In the genomic region with DNA sequence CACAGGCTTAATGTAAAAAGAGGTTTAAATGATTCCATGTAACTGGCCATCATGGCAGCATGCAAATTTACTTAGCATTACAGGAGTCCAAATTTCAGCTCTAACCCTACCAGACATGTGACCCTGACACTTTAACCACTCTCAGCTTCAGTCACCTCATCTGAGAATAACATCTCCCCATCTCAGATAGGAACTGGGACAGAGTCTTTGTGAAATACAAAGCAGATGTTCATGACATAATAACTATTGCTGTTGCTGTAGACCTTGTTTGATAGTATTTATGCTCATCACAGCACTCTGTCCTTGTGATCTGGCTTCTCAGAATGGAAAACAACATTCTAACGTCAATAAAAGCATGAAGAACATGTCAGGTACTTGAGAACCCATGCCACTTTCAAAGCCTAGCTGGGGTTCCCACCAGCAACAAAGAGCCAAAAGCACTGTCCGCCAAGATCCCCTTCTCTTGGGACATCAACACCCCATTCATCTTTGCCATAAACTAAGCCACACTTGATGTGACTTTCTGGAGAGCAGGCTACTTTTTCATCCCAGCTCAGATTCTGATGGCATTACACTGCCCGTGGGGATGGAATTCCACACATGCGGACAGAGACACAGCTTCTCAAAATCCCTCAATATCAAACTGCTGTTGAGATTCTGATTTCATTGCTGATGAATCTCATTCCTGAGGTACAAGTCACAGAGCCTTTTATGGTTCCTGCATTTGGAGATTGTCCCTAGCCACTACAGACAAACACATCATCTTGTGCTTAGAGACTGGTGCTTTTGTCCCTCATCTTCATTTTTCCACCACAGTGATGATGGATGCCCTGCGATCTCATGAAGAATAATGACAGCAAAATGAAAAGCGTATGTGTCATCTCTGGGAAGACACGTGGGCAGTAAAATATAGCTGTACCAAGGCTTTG, we compare ENCODE assay signal across 7 cellular contexts.
DNase-seq lines count a peak whose midpoint lies in the region; ATAC-seq lines count a peak whose summit lies in the region.

No MANE protein-coding gene starts in this region.

- H3K27me3 Mint-ChIP-seq in activated T-helper 17 cell treated with anti-CD3 and anti-CD28 coated beads, Interleukin-2, amount 50 U/mL, for 72 hours: no peaks in the 10 kb centered on the region

- peak overlapping the region; percentile 78 for H3K4me3 Mint-ChIP-seq in activated T-helper 17 cell treated with anti-CD3 and anti-CD28 coated beads, Interleukin-2, amount 50 U/mL, for 72 hours

- ATAC-seq in GM19025 (IDR thresholded peaks at IDR 0.05; ENCODE audit: low read depth, unreplicated experiment) (peak; percentile 62), HG02870 (IDR thresholded peaks at IDR 0.05; ENCODE audit: unreplicated experiment) (peak; percentile 56), sciatic nerve (peak; percentile 20)
- peak; percentile 46 for ATAC-seq in activated T-helper 17 cell treated with anti-CD3 and anti-CD28 coated beads, Interleukin-2, amount 50 U/mL, for 72 hours (replicated peaks)

- DNase-seq in sciatic nerve (ENCODE audit: low spot score) (no peak), OCI-M2 (lab: John Stamatoyannopoulos, UW; ENCODE audit: unreplicated experiment) (no peak), NCI-H446 treated with DMSO at 0.1 percent for 48 hours (lab: John Stamatoyannopoulos, UW) (no peak)
- DNase-seq in stimulated activated CD4-positive, alpha-beta T cell treated with anti-CD3 and anti-CD28 coated beads, Interleukin-15, amount 100 ng/mL, for 24 hours: no peak

- H3K9me3 Mint-ChIP-seq in activated T-helper 17 cell treated with anti-CD3 and anti-CD28 coated beads, Interleukin-2, amount 50 U/mL, for 72 hours: peaks cover 4% of the 10 kb centered on the region

- peak overlapping the region; percentile 92 for H3K27ac Mint-ChIP-seq in activated T-helper 17 cell treated with anti-CD3 and anti-CD28 coated beads, Interleukin-2, amount 50 U/mL, for 72 hours

- intact Hi-C loops in sciatic nerve (cut with DNase I): no loop called here

- no peaks in the 10 kb centered on the region for H3K36me3 Mint-ChIP-seq in activated T-helper 17 cell treated with anti-CD3 and anti-CD28 coated beads, Interleukin-2, amount 50 U/mL, for 72 hours (ENCODE audit: low read depth)

- peaks cover 71% of the 10 kb centered on the region for H3K4me1 Mint-ChIP-seq in activated T-helper 17 cell treated with anti-CD3 and anti-CD28 coated beads, Interleukin-2, amount 50 U/mL, for 72 hours
